In genomic region chr1:37262439-37263170, GRCh38 we compare ENCODE assay signal across 2 cellular contexts.
TF ChIP-seq lines count a peak whose summit lies in the region.

No MANE protein-coding gene starts in this region.

TF ChIP-seq in HepG2, 621 proteins besides CTCF, POLR2A, EP300 and RAD21 (continued from another document):
- TF ChIP-seq USF2 (IDR thresholded peaks at IDR 0.05; ENCODE audit: low read depth, low read length) = peak; percentile 60; the same call in 1 of the 2 replicates
- no peak for TF ChIP-seq USF2 (CRISPR knock-in tag; IDR thresholded peaks at IDR 0.05; ENCODE audit: borderline replicate concordance)
- peak; percentile 75; the same call in 1 of the 2 replicates for TF ChIP-seq RAD51 (IDR thresholded peaks at IDR 0.05; ENCODE audit: borderline replicate concordance)

TF ChIP-seq in K562, 482 proteins besides CTCF, POLR2A, EP300 and RAD21:
- TF ChIP-seq ZNF407 (IDR thresholded peaks at IDR 0.05; ENCODE audit: low read depth) (no peak), MAZ (CRISPR knock-in tag; conservative IDR thresholded peaks at IDR 0.05 in 1 of 2, IDR thresholded peaks at IDR 0.05 in 1 of 2) (no peak), NR4A1 (CRISPR knock-in tag; IDR thresholded peaks at IDR 0.05) (no peak), NR4A1 (tag; IDR thresholded peaks at IDR 0.05) (no peak), RAD51 (IDR thresholded peaks at IDR 0.05; ENCODE audit: borderline replicate concordance, low read depth) (peak; percentile 81), CREB3L1 (IDR thresholded peaks at IDR 0.05; ENCODE audit: borderline replicate concordance, low read depth) (no peak), USF2 (CRISPR knock-in tag; IDR thresholded peaks at IDR 0.05) (peak; percentile 58; the same call in 1 of the 2 replicates), RB1 (IDR thresholded peaks at IDR 0.05; ENCODE audit: low read depth) (no peak), EWSR1 (IDR thresholded peaks at IDR 0.05; ENCODE audit: borderline replicate concordance, low read depth, partially characterized antibody) (no peak), CHD2 (IDR thresholded peaks at IDR 0.05; ENCODE audit: low read depth, low read length) (no peak), GMEB1 (CRISPR knock-in tag; IDR thresholded peaks at IDR 0.05) (no peak), ZNF609 (CRISPR knock-in tag; IDR thresholded peaks at IDR 0.05; ENCODE audit: borderline replicate concordance) (no peak), HMBOX1 (IDR thresholded peaks at IDR 0.05) (no peak), TOE1 (IDR thresholded peaks at IDR 0.05; ENCODE audit: borderline replicate concordance) (peak; percentile 47; the same call in 1 of the 2 replicates), TOE1 (CRISPR knock-in tag; IDR thresholded peaks at IDR 0.05; ENCODE audit: borderline replicate concordance, low read depth) (no peak), IRF9 (tag; IDR thresholded peaks at IDR 0.05) (no peak), CBFA2T2 (conservative IDR thresholded peaks at IDR 0.05) (peak; percentile 49), ZNF24 (IDR thresholded peaks at IDR 0.05) (0 out of 2 replicates have a peak, but pooled peaks have one; percentile 17), CHCHD3 (CRISPR knock-in tag; IDR thresholded peaks at IDR 0.05) (no peak), HDAC1 (IDR thresholded peaks at IDR 0.05) (no peak), KAT8 (IDR thresholded peaks at IDR 0.05; ENCODE audit: low read depth) (no peak), NR1H2 (CRISPR knock-in tag; IDR thresholded peaks at IDR 0.05) (no peak), TFE3 (CRISPR knock-in tag; IDR thresholded peaks at IDR 0.05) (peak; percentile 92), PRMT5 (CRISPR knock-in tag; IDR thresholded peaks at IDR 0.05) (no peak)
TF ChIP-seq in K562: peak in this region for 6.
